18 cellular contexts compared by ENCODE assay signal in genomic region chr16:67196881-67197280, GRCh38. TPM values are rescaled to one million over a fixed set of nuclear protein-coding genes. Genes with fewer than 3 reads are reported as not detected.
DNase-seq lines count a peak whose midpoint lies in the region; ATAC-seq and TF ChIP-seq lines count a peak whose summit lies in the region.
"Had no signal": no experiment of that assay in that cellular context is flagged by ENCODE, and none has a peak within 500 bp of the region (broad histone marks: within the 10 kb centered on the region; RNA-seq: fewer than 3 reads in every experiment).

No MANE protein-coding gene starts in this region.

- H4K8ac ChIP-seq in IMR-90 (ENCODE audit: low read depth in 2 of 2, low read length in 2 of 2): no peak overlapping the region

- peaks cover 24% of the 10 kb centered on the region for H3F3A ChIP-seq in neural progenitor cell (ENCODE audit: low read depth)

- H3K14ac ChIP-seq in IMR-90 (replicated peaks; ENCODE audit: low read depth, low read length): no peak overlapping the region

- DNase-seq in activated CD8-positive, alpha-beta T cell treated with anti-CD3 and anti-CD28 coated beads, Interleukin-2, amount 10 ng/mL, durations not matched to agents 7 days and 5 days: no peak
- DNase-seq in activated CD8-positive, alpha-beta T cell treated with anti-CD3 and anti-CD28 coated beads for 36 hours: no peak
- DNase-seq in IMR-90: no peak
- DNase-seq in effector memory CD4-positive, alpha-beta T cell: no peak
- no peak for DNase-seq in neural progenitor cell (ENCODE audit: low spot score)
- DNase-seq in naive thymus-derived CD4-positive, alpha-beta T cell: no peak
- DNase-seq in Right ventricle myocardium superior: no peak
- no peak for DNase-seq in HCEC 1CT
- DNase-seq: 8988T, DMS53, H7, Kasumi-1, NCI-H1417 treated with DMSO at 0.1 percent for 48 hours, NCI-H2029, NCI-H2171 treated with DMSO at 0.1 percent for 48 hours, NCI-H510A, Peyer's patch, SJCRH30 had no signal

- H4K91ac ChIP-seq in IMR-90 (ENCODE audit: insufficient read depth, low read depth, low read length): no peak overlapping the region

- H2BK20ac ChIP-seq in IMR-90 (ENCODE audit: low read depth, low read length): no peak overlapping the region

- TF ChIP-seq POLR2A in IMR-90 (IDR thresholded peaks at IDR 0.05; ENCODE audit: low read depth, low read length): no peak

- ATAC-seq in activated CD8-positive, alpha-beta T cell treated with anti-CD3 and anti-CD28 coated beads, Interleukin-2, amount 10 ng/mL, durations not matched to agents 7 days and 5 days: no peak
- no peak for ATAC-seq in activated CD8-positive, alpha-beta T cell treated with anti-CD3 and anti-CD28 coated beads for 36 hours
- ATAC-seq in IMR-90 (ENCODE audit: low read depth): no peak
- no peak for ATAC-seq in naive thymus-derived CD4-positive, alpha-beta T cell
- ATAC-seq in Right ventricle myocardium superior (ENCODE audit: poor library complexity): no peak

- no peak overlapping the region for H2AK5ac ChIP-seq in IMR-90 (ENCODE audit: low read depth, low read length)

- H3K27me3 Mint-ChIP-seq in activated CD8-positive, alpha-beta T cell treated with anti-CD3 and anti-CD28 coated beads, Interleukin-2, amount 10 ng/mL, durations not matched to agents 7 days and 5 days (ENCODE audit: low read depth): no peaks in the 10 kb centered on the region
- H3K27me3 Mint-ChIP-seq in activated CD8-positive, alpha-beta T cell treated with anti-CD3 and anti-CD28 coated beads for 36 hours: no peaks in the 10 kb centered on the region
- H3K27me3 Mint-ChIP-seq in neural progenitor cell (ENCODE audit: insufficient read depth, low read depth): peaks cover 5% of the 10 kb centered on the region
- H3K27me3 Mint-ChIP-seq in naive thymus-derived CD4-positive, alpha-beta T cell: no peaks in the 10 kb centered on the region

- H3K4me3 ChIP-seq in IMR-90 (ENCODE audit: insufficient read depth, low read depth, low read length): no peak overlapping the region
- H3K4me3 ChIP-seq in effector memory CD4-positive, alpha-beta T cell (ENCODE audit: insufficient read depth, low read depth, low read length, poor library complexity, severe bottlenecking): no peak overlapping the region
- no peak overlapping the region for H3K4me3 ChIP-seq in neural progenitor cell
- H3K4me3 ChIP-seq in naive thymus-derived CD4-positive, alpha-beta T cell (ENCODE audit: low read length): no peak overlapping the region
- H3K4me3 ChIP-seq: Peyer's patch, SJCRH30 had no signal

- H3K79me1 ChIP-seq in IMR-90 (ENCODE audit: low read depth in 1 of 2, low read length in 2 of 2): peaks cover 25 to 48% of the 10 kb centered on the region in 2 experiments

- H3K23ac ChIP-seq in IMR-90 (ENCODE audit: low read depth, low read length): no peak overlapping the region

- no peak overlapping the region for H3K9ac ChIP-seq in IMR-90 (ENCODE audit: low read depth, low read length)
- H3K9ac ChIP-seq in neural progenitor cell: no peak overlapping the region

- no peak overlapping the region for H2BK5ac ChIP-seq in IMR-90 (ENCODE audit: low read depth, low read length, poor library complexity, severe bottlenecking)

- no peak overlapping the region for H3K4ac ChIP-seq in IMR-90 (ENCODE audit: low read depth, low read length)

- POLR2A ChIA-PET in activated CD8-positive, alpha-beta T cell treated with anti-CD3 and anti-CD28 coated beads, Interleukin-2, amount 10 ng/mL, durations not matched to agents 7 days and 5 days (lab: Charles Lee): no interaction called here
- POLR2A ChIA-PET in activated CD8-positive, alpha-beta T cell treated with anti-CD3 and anti-CD28 coated beads for 36 hours (lab: Charles Lee): interaction anchor here (0.5 to 1.8 kb wide), 4 partner anchors 11 to 1343 kb away, joined by 3 to 8 read pairs (median 5); partner anchors contain the start of gene TMEM208
- POLR2A ChIA-PET in IMR-90 (lab: Charles Lee; ENCODE audit: unreplicated experiment): no interaction called here
- POLR2A ChIA-PET in naive thymus-derived CD4-positive, alpha-beta T cell (lab: Charles Lee): interaction anchor here (0.5 to 0.8 kb wide), 2 partner anchors 30 to 409 kb away, joined by 3 to 4 read pairs; no protein-coding TSS in a partner anchor

- dilution Hi-C loops in IMR-90 (cut with HindIII; ENCODE audit: low sequenced_read_pairs, unreplicated experiment): no loop called here

- H3K18ac ChIP-seq in IMR-90 (ENCODE audit: low read depth, low read length): no peak overlapping the region

- TF ChIP-seq CTCF in activated CD8-positive, alpha-beta T cell treated with anti-CD3 and anti-CD28 coated beads for 36 hours (IDR thresholded peaks at IDR 0.05): no peak
- TF ChIP-seq CTCF in IMR-90 (conservative IDR thresholded peaks at IDR 0.05; ENCODE audit: low read depth, low read length) (no peak), neural progenitor cell (IDR thresholded peaks at IDR 0.05) (no peak)

- no peak overlapping the region for H2BK15ac ChIP-seq in IMR-90 (ENCODE audit: low read depth, low read length)

- peaks cover 9% of the 10 kb centered on the region for H3K9me1 ChIP-seq in IMR-90 (ENCODE audit: insufficient read depth, low read length)

- H3K27ac Mint-ChIP-seq in activated CD8-positive, alpha-beta T cell treated with anti-CD3 and anti-CD28 coated beads, Interleukin-2, amount 10 ng/mL, durations not matched to agents 7 days and 5 days: peak overlapping the region; percentile 23
- no peak overlapping the region for H3K27ac Mint-ChIP-seq in activated CD8-positive, alpha-beta T cell treated with anti-CD3 and anti-CD28 coated beads for 36 hours
- H3K27ac Mint-ChIP-seq in neural progenitor cell: peak overlapping the region; percentile 26
- peak overlapping the region in 4 of 9 donors; percentile 45 to 69 (median 60) for H3K27ac Mint-ChIP-seq in naive thymus-derived CD4-positive, alpha-beta T cell

- peaks cover 31% of the 10 kb centered on the region for H3K4me1 Mint-ChIP-seq in activated CD8-positive, alpha-beta T cell treated with anti-CD3 and anti-CD28 coated beads, Interleukin-2, amount 10 ng/mL, durations not matched to agents 7 days and 5 days (ENCODE audit: low read depth)
- peaks cover 41% of the 10 kb centered on the region for H3K4me1 Mint-ChIP-seq in activated CD8-positive, alpha-beta T cell treated with anti-CD3 and anti-CD28 coated beads for 36 hours (ENCODE audit: low read depth)
- H3K4me1 Mint-ChIP-seq in neural progenitor cell: peaks cover 16% of the 10 kb centered on the region
- peaks cover 22 to 47% (median 38%) of the 10 kb centered on the region in 7 donors for H3K4me1 Mint-ChIP-seq in naive thymus-derived CD4-positive, alpha-beta T cell

- no peaks in the 10 kb centered on the region for H3K9me3 ChIP-seq in IMR-90 (ENCODE audit: control insufficient read depth, insufficient read depth, low read length)
- H3K9me3 ChIP-seq in effector memory CD4-positive, alpha-beta T cell (ENCODE audit: control insufficient read depth, low read length): no peaks in the 10 kb centered on the region
- no peaks in the 10 kb centered on the region for H3K9me3 ChIP-seq in neural progenitor cell (ENCODE audit: low read depth)
- no peaks in the 10 kb centered on the region for H3K9me3 ChIP-seq in naive thymus-derived CD4-positive, alpha-beta T cell (ENCODE audit: control insufficient read depth in 2 of 3, low read length in 3 of 3)
- H3K9me3 ChIP-seq: Peyer's patch, SJCRH30 had no signal

- no peak overlapping the region for H4K5ac ChIP-seq in IMR-90 (ENCODE audit: low read depth, low read length)

- no peak for TF ChIP-seq RAD21 in IMR-90 (IDR thresholded peaks at IDR 0.05; ENCODE audit: low read length)

- H2AK9ac ChIP-seq in IMR-90 (replicated peaks; ENCODE audit: low read depth, low read length, poor library complexity): peak overlapping the region; percentile 50

- peaks cover 24% of the 10 kb centered on the region for H3K79me2 ChIP-seq in neural progenitor cell (ENCODE audit: low read depth)

- H3K9me3 Mint-ChIP-seq in activated CD8-positive, alpha-beta T cell treated with anti-CD3 and anti-CD28 coated beads, Interleukin-2, amount 10 ng/mL, durations not matched to agents 7 days and 5 days (ENCODE audit: insufficient read depth): no peaks in the 10 kb centered on the region
- no peaks in the 10 kb centered on the region for H3K9me3 Mint-ChIP-seq in activated CD8-positive, alpha-beta T cell treated with anti-CD3 and anti-CD28 coated beads for 36 hours
- H3K9me3 Mint-ChIP-seq in neural progenitor cell: no peaks in the 10 kb centered on the region
- H3K9me3 Mint-ChIP-seq in naive thymus-derived CD4-positive, alpha-beta T cell: no peaks in the 10 kb centered on the region

- no peak overlapping the region for H3K56ac ChIP-seq in IMR-90 (ENCODE audit: extremely low read depth, insufficient read depth, low read length)

- no peak overlapping the region for H3K4me3 Mint-ChIP-seq in activated CD8-positive, alpha-beta T cell treated with anti-CD3 and anti-CD28 coated beads, Interleukin-2, amount 10 ng/mL, durations not matched to agents 7 days and 5 days
- H3K4me3 Mint-ChIP-seq in activated CD8-positive, alpha-beta T cell treated with anti-CD3 and anti-CD28 coated beads for 36 hours: no peak overlapping the region
- H3K4me3 Mint-ChIP-seq in neural progenitor cell: peak overlapping the region; percentile 4
- H3K4me3 Mint-ChIP-seq in naive thymus-derived CD4-positive, alpha-beta T cell: no peak overlapping the region

- H3K4me1 ChIP-seq in IMR-90 (ENCODE audit: control insufficient read depth, insufficient read depth, low read length): peaks cover 8% of the 10 kb centered on the region
- H3K4me1 ChIP-seq in effector memory CD4-positive, alpha-beta T cell (ENCODE audit: control insufficient read depth, insufficient read depth, low read length, poor library complexity, severe bottlenecking): peaks cover 20% of the 10 kb centered on the region
- peaks cover 14% of the 10 kb centered on the region for H3K4me1 ChIP-seq in neural progenitor cell
- peaks cover 19% of the 10 kb centered on the region in 2 donors for H3K4me1 ChIP-seq in naive thymus-derived CD4-positive, alpha-beta T cell (ENCODE audit: control insufficient read depth in 2 of 2, insufficient read depth in 2 of 2, low read length in 2 of 2)
- H3K4me1 ChIP-seq: SJCRH30 had no signal

- WGBS in IMR-90 (ENCODE audit: extremely low coverage in 2 of 2, insufficient read length in 1 of 2), 2 experiments: no CpG with 5 or more reads among the region's 1 CpG

- no peak overlapping the region for H3K4me2 ChIP-seq in IMR-90 (ENCODE audit: low read depth, low read length)
- no peak overlapping the region for H3K4me2 ChIP-seq in neural progenitor cell

- no peak overlapping the region for H3K27ac ChIP-seq in IMR-90 (ENCODE audit: insufficient read depth, low read length)
- H3K27ac ChIP-seq in effector memory CD4-positive, alpha-beta T cell (ENCODE audit: insufficient read depth, low read length, poor library complexity, severe bottlenecking): peak overlapping the region; percentile 7
- no peak overlapping the region for H3K27ac ChIP-seq in neural progenitor cell
- H3K27ac ChIP-seq in naive thymus-derived CD4-positive, alpha-beta T cell (ENCODE audit: low read depth, low read length): no peak overlapping the region
- H3K27ac ChIP-seq: Peyer's patch, SJCRH30 had no signal

- no peak overlapping the region for H2BK120ac ChIP-seq in IMR-90 (ENCODE audit: low read depth, low read length)

- H3K36me3 ChIP-seq in IMR-90 (ENCODE audit: control insufficient read depth, insufficient read depth, low read length) (peaks cover 62% of the 10 kb centered on the region), neural progenitor cell (no peaks in the 10 kb centered on the region)
- H3K36me3 ChIP-seq in effector memory CD4-positive, alpha-beta T cell (ENCODE audit: control insufficient read depth, insufficient read depth, low read length): peaks cover 44% of the 10 kb centered on the region
- H3K36me3 ChIP-seq in naive thymus-derived CD4-positive, alpha-beta T cell (ENCODE audit: control insufficient read depth in 2 of 3, insufficient read depth in 3 of 3, low read length in 3 of 3): peaks cover 7 to 71% (median 26%) of the 10 kb centered on the region in 3 experiments

- H4K20me1 ChIP-seq in IMR-90 (ENCODE audit: insufficient read depth, low read length): peaks cover 34% of the 10 kb centered on the region
- H4K20me1 ChIP-seq in neural progenitor cell (ENCODE audit: low read depth): peaks cover 55% of the 10 kb centered on the region

- CTCF ChIA-PET in activated CD8-positive, alpha-beta T cell treated with anti-CD3 and anti-CD28 coated beads, Interleukin-2, amount 10 ng/mL, durations not matched to agents 7 days and 5 days (lab: Charles Lee): interaction anchor here (1.3 to 2.3 kb wide), 3 partner anchors 20 to 48 kb away, joined by 3 to 9 read pairs (median 5); no protein-coding TSS in a partner anchor
- CTCF ChIA-PET in activated CD8-positive, alpha-beta T cell treated with anti-CD3 and anti-CD28 coated beads for 36 hours (lab: Charles Lee): interaction anchor here (0.9 to 2.4 kb wide), 6 partner anchors 12 to 185 kb away, joined by 3 to 15 read pairs (median 6); no protein-coding TSS in a partner anchor
- CTCF ChIA-PET in IMR-90 (lab: Yijun Ruan, JAX): no interaction called here
- CTCF ChIA-PET in naive thymus-derived CD4-positive, alpha-beta T cell (lab: Charles Lee): interaction anchor here (0.6 kb wide), 1 partner anchor 22 kb away, joined by 4 read pairs; no protein-coding TSS in a partner anchor

- intact Hi-C loops in activated CD8-positive, alpha-beta T cell treated with anti-CD3 and anti-CD28 coated beads for 36 hours (cut with micrococcal nuclease): no loop called here
- intact Hi-C loops in IMR-90 (cut with micrococcal nuclease): no loop called here
- intact Hi-C loops in naive thymus-derived CD4-positive, alpha-beta T cell (cut with micrococcal nuclease): no loop called here
- intact Hi-C loops in Right ventricle myocardium superior (cut with DNase I): no loop called here

- no TSS peak for BruUV-seq in IMR-90 (replicated peaks; lab: Mats Ljungman, UMichigan)

- H3K36me3 Mint-ChIP-seq in activated CD8-positive, alpha-beta T cell treated with anti-CD3 and anti-CD28 coated beads, Interleukin-2, amount 10 ng/mL, durations not matched to agents 7 days and 5 days (ENCODE audit: low read depth): peaks cover 69% of the 10 kb centered on the region
- H3K36me3 Mint-ChIP-seq in activated CD8-positive, alpha-beta T cell treated with anti-CD3 and anti-CD28 coated beads for 36 hours (ENCODE audit: low read depth): peaks cover 64% of the 10 kb centered on the region
- peaks cover 18% of the 10 kb centered on the region for H3K36me3 Mint-ChIP-seq in neural progenitor cell
- H3K36me3 Mint-ChIP-seq in naive thymus-derived CD4-positive, alpha-beta T cell: peaks cover 5 to 27% (median 10%) of the 10 kb centered on the region in 5 donors

- in situ Hi-C loops in IMR-90 (cut with MboI; ENCODE audit: low sequenced_read_pairs): no loop called here

- H2AFZ ChIP-seq in IMR-90 (replicated peaks; ENCODE audit: low read length, poor library complexity) (peak overlapping the region; percentile 43), neural progenitor cell (replicated peaks) (no peak overlapping the region)

- H3K27me3 ChIP-seq in IMR-90 (ENCODE audit: control insufficient read depth, insufficient read depth, low read length) (no peaks in the 10 kb centered on the region), neural progenitor cell (no peaks in the 10 kb centered on the region)
- no peaks in the 10 kb centered on the region for H3K27me3 ChIP-seq in effector memory CD4-positive, alpha-beta T cell (replicated peaks; ENCODE audit: control insufficient read depth, insufficient read depth, low read length, poor library complexity, severe bottlenecking)
- H3K27me3 ChIP-seq in naive thymus-derived CD4-positive, alpha-beta T cell (ENCODE audit: control insufficient read depth in 2 of 2, insufficient read depth in 2 of 2, low read length in 2 of 2): no peaks in the 10 kb centered on the region
- H3K27me3 ChIP-seq: Peyer's patch, SJCRH30 had no signal

RNA-seq across cellular contexts. Expression of gene ELMO3, which starts 2.0 kb away (rescaled TPM):
- 1 to 10 TPM; 7.2 to 8.0 TPM for total RNA-seq in activated CD8-positive, alpha-beta T cell treated with anti-CD3 and anti-CD28 coated beads, Interleukin-2, amount 10 ng/mL, durations not matched to agents 7 days and 5 days
- total RNA-seq in activated CD8-positive, alpha-beta T cell treated with anti-CD3 and anti-CD28 coated beads for 36 hours: 1 to 10 TPM; 5.0 to 5.6 TPM
- total RNA-seq in IMR-90 (2012; rRNA removed): 0.28 and 0.36 TPM in 2 replicates
- polyA plus RNA-seq in IMR-90 (2012; rRNA removed): 1.6 and 1.9 TPM in 2 replicates
- 0.70 and 0.78 TPM in 2 replicates for polyA plus RNA-seq in IMR-90 (2012; cell fraction: cytosol; rRNA removed)
- 7.2 and 21.3 TPM in 2 replicates for polyA plus RNA-seq in IMR-90 (2012; cell fraction: nucleus; rRNA removed; ENCODE audit: low replicate concordance)
- total RNA-seq in neural progenitor cell (ENCODE audit: low replicate concordance): 1.9 TPM in 1 of 2 replicates, not detected in the other
- 1 to 10 TPM; 2.6 to 9.1 (median 7.5) TPM for total RNA-seq in naive thymus-derived CD4-positive, alpha-beta T cell
- polyA plus RNA-seq in naive thymus-derived CD4-positive, alpha-beta T cell: under 1 TPM in 1 of 2 donors, not detected in 1; 0.07 TPM
- total RNA-seq in Right ventricle myocardium superior: 0.54 TPM

RNA-seq across cellular contexts. Expression of gene E2F4, which starts 4.9 kb away (rescaled TPM):
- 100 to 1,000 TPM; 134 to 138 TPM for total RNA-seq in activated CD8-positive, alpha-beta T cell treated with anti-CD3 and anti-CD28 coated beads, Interleukin-2, amount 10 ng/mL, durations not matched to agents 7 days and 5 days
- 100 to 1,000 TPM; 104 to 105 TPM for total RNA-seq in activated CD8-positive, alpha-beta T cell treated with anti-CD3 and anti-CD28 coated beads for 36 hours
- total RNA-seq in IMR-90 (2012; rRNA removed): 57.5 and 63.4 TPM in 2 replicates
- polyA plus RNA-seq in IMR-90 (2012; rRNA removed): 103 and 106 TPM in 2 replicates
- polyA plus RNA-seq in IMR-90 (2012; cell fraction: cytosol; rRNA removed): 82.1 and 82.4 TPM in 2 replicates
- 415 and 587 TPM in 2 replicates for polyA plus RNA-seq in IMR-90 (2012; cell fraction: nucleus; rRNA removed; ENCODE audit: low replicate concordance)
- total RNA-seq in neural progenitor cell (ENCODE audit: low replicate concordance): 35.3 and 101 TPM in 2 replicates
- 100 to 1,000 TPM in 1 of 5 experiments, 10 to 100 TPM in 4; 67.1 to 133 (median 73.0) TPM for total RNA-seq in naive thymus-derived CD4-positive, alpha-beta T cell
- polyA plus RNA-seq in naive thymus-derived CD4-positive, alpha-beta T cell: 10 to 100 TPM; 59.4 to 97.9 TPM
- total RNA-seq in Right ventricle myocardium superior: 34.8 TPM

RNA-seq across cellular contexts. Expression of gene EXOC3L1, which starts 6.9 kb away (rescaled TPM):
- not detected for total RNA-seq in activated CD8-positive, alpha-beta T cell treated with anti-CD3 and anti-CD28 coated beads, Interleukin-2, amount 10 ng/mL, durations not matched to agents 7 days and 5 days
- under 1 TPM in 1 of 2 experiments, not detected in 1; 0.23 TPM for total RNA-seq in activated CD8-positive, alpha-beta T cell treated with anti-CD3 and anti-CD28 coated beads for 36 hours
- total RNA-seq in IMR-90 (2012; rRNA removed) (not detected in 2 replicates), neural progenitor cell (ENCODE audit: low replicate concordance) (not detected in 2 replicates), Right ventricle myocardium superior (2.3 TPM)
- polyA plus RNA-seq in IMR-90 (2012; rRNA removed): 0.09 TPM in 1 of 2 replicates, not detected in the other
- polyA plus RNA-seq in IMR-90 (2012; cell fraction: cytosol; rRNA removed): 0.09 and 0.17 TPM in 2 replicates
- polyA plus RNA-seq in IMR-90 (2012; cell fraction: nucleus; rRNA removed; ENCODE audit: low replicate concordance): 0.36 and 1.0 TPM in 2 replicates
- under 1 TPM in 2 of 5 experiments, not detected in 3; 0.58 to 0.73 TPM for total RNA-seq in naive thymus-derived CD4-positive, alpha-beta T cell
- not detected for polyA plus RNA-seq in naive thymus-derived CD4-positive, alpha-beta T cell

RNA-seq across cellular contexts. Expression of gene MATCAP1, which starts 13.1 kb away (rescaled TPM):
- total RNA-seq in activated CD8-positive, alpha-beta T cell treated with anti-CD3 and anti-CD28 coated beads, Interleukin-2, amount 10 ng/mL, durations not matched to agents 7 days and 5 days: 10 to 100 TPM; 43.3 to 48.2 TPM
- 10 to 100 TPM; 49.5 to 49.9 TPM for total RNA-seq in activated CD8-positive, alpha-beta T cell treated with anti-CD3 and anti-CD28 coated beads for 36 hours
- total RNA-seq in IMR-90 (2012; rRNA removed) (7.5 and 8.2 TPM in 2 replicates), neural progenitor cell (ENCODE audit: low replicate concordance) (15.7 and 50.9 TPM in 2 replicates), Right ventricle myocardium superior (7.7 TPM)
- 43.9 and 47.3 TPM in 2 replicates for polyA plus RNA-seq in IMR-90 (2012; rRNA removed)
- 15.4 and 29.8 TPM in 2 replicates for polyA plus RNA-seq in IMR-90 (2012; cell fraction: cytosol; rRNA removed)
- 309 and 661 TPM in 2 replicates for polyA plus RNA-seq in IMR-90 (2012; cell fraction: nucleus; rRNA removed; ENCODE audit: low replicate concordance)
- 10 to 100 TPM in 3 of 5 experiments, 1 to 10 TPM in 2; 4.3 to 88.1 (median 11.0) TPM for total RNA-seq in naive thymus-derived CD4-positive, alpha-beta T cell
- polyA plus RNA-seq in naive thymus-derived CD4-positive, alpha-beta T cell: under 1 TPM; 0.48 to 0.78 TPM

RNA-seq across cellular contexts. Expression of gene NOL3, which starts 26.5 kb away (rescaled TPM):
- 1 to 10 TPM; 7.4 to 8.2 TPM for total RNA-seq in activated CD8-positive, alpha-beta T cell treated with anti-CD3 and anti-CD28 coated beads, Interleukin-2, amount 10 ng/mL, durations not matched to agents 7 days and 5 days
- total RNA-seq in activated CD8-positive, alpha-beta T cell treated with anti-CD3 and anti-CD28 coated beads for 36 hours: 10 to 100 TPM; 24.5 to 25.3 TPM
- total RNA-seq in IMR-90 (2012; rRNA removed): 5.0 and 6.1 TPM in 2 replicates
- 16.9 and 17.2 TPM in 2 replicates for polyA plus RNA-seq in IMR-90 (2012; rRNA removed)
- 17.3 and 24.9 TPM in 2 replicates for polyA plus RNA-seq in IMR-90 (2012; cell fraction: cytosol; rRNA removed)
- polyA plus RNA-seq in IMR-90 (2012; cell fraction: nucleus; rRNA removed; ENCODE audit: low replicate concordance): 60.1 and 82.3 TPM in 2 replicates
- 0.37 and 5.5 TPM in 2 replicates for total RNA-seq in neural progenitor cell (ENCODE audit: low replicate concordance)
- total RNA-seq in naive thymus-derived CD4-positive, alpha-beta T cell: 10 to 100 TPM in 1 of 5 experiments, 1 to 10 TPM in 3, under 1 TPM in 1; 0.89 to 66.0 (median 1.8) TPM
- not detected for polyA plus RNA-seq in naive thymus-derived CD4-positive, alpha-beta T cell
- total RNA-seq in Right ventricle myocardium superior: 105 TPM

Comparison
In these comparisons a context has a peak if more than half of its experiments do, and no peak if none do; other contexts are left out.
1. POLR2A ChIA-PET loops: an anchor here in activated CD8-positive, alpha-beta T cell treated with anti-CD3 and anti-CD28 coated beads for 36 hours (0.5 to 1.8 kb wide) and naive thymus-derived CD4-positive, alpha-beta T cell (0.5 to 0.8 kb wide); none called in activated CD8-positive, alpha-beta T cell treated with anti-CD3 and anti-CD28 coated beads, Interleukin-2, amount 10 ng/mL, durations not matched to agents 7 days and 5 days and IMR-90.